In the genomic region with DNA sequence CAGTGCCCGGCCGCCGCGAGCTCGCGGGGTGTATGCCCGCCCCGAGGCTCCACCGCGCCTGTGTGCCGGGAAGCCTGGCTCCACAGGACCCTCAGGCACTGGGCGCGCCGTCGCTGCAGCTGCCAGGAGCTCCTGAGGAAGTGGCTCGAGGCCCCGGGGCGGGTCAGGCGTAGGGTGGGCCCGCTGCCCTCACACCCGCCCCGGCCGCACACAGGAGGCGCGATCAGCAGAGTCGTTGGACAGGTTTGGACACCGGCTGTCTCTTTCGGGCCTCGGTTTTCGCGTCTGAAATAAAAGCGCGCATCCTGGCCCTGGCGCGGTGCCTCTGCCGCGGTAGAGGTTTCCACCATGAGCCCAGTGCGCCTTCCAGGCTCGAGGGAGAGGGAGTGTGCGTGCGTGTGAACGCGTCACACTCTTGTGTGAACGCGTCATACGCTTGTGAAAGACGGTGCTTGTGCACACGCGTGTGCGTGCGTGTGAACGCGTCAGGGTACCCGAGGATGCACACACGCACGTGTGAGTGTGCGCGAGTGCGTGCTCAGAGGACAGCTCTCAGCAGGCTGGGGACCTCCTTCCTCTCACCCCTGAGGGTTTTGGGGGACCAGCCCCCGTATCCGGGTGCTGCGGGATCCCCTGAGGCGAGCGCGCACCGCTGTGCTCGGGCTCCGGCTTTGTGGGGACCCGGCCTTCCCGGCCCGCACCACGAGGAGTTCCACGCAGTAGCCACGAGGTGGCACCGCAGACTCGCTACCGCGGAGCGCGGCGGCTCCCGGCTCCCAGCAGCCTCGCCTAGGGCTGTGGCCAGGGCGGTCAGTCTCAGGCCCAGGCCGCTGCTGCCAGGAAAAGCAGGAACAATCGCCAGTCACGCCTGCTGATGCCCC, we compare ENCODE assay signal across 1 cellular context.
TF ChIP-seq lines count a peak whose summit lies in the region.

No MANE protein-coding gene starts in this region.

TF ChIP-seq in K562, 482 proteins besides CTCF, POLR2A, EP300 and RAD21 (continued from another document):
- TF ChIP-seq ZNF699 (CRISPR knock-in tag; IDR thresholded peaks at IDR 0.05; ENCODE audit: insufficient replicate concordance) (no peak), POU5F1 (IDR thresholded peaks at IDR 0.05; ENCODE audit: borderline replicate concordance, low read depth, low read length, partially characterized antibody) (no peak), TEAD1 (CRISPR knock-in tag; IDR thresholded peaks at IDR 0.05) (no peak), NR4A1 (CRISPR knock-in tag; IDR thresholded peaks at IDR 0.05) (no peak), NR4A1 (tag; IDR thresholded peaks at IDR 0.05) (no peak)
